Comparison of ENCODE assay signal across 13 cellular contexts in genomic region chr14:72787841-72788240, GRCh38.
"Had no signal": no experiment of that assay in that cellular context is flagged by ENCODE, and none has a peak within 500 bp of the region (broad histone marks: within the 10 kb centered on the region; RNA-seq: fewer than 3 reads in every experiment).

No MANE protein-coding gene starts in this region.

- H3K4me1 ChIP-seq: SJSA1, transverse colon had no signal

- H3K27ac ChIP-seq: ascending aorta, hepatocyte, ovary, sigmoid colon, SJSA1, spleen, transverse colon had no signal

- H3K9me3 Mint-ChIP-seq: activated CD4-positive, alpha-beta T cell treated with anti-CD3 and anti-CD28 coated beads, Interleukin-2, amount 10 ng/mL, durations not matched to agents 7 days and 5 days; activated naive CD8-positive, alpha-beta T cell treated with anti-CD3 and anti-CD28 coated beads, Interleukin-2, amount 50 U/mL, for 24 hours had no signal

- H3K4me2 ChIP-seq: hepatocyte had no signal

- H3K9me3 ChIP-seq: ascending aorta, ovary, sigmoid colon, SJSA1, spleen, transverse colon had no signal

- H2AFZ ChIP-seq: hepatocyte had no signal

- H3K4me3 ChIP-seq: ascending aorta, dorsolateral prefrontal cortex, hepatocyte, ovary, sigmoid colon, SJSA1, spleen, transverse colon had no signal

- H3K27me3 Mint-ChIP-seq: activated CD4-positive, alpha-beta T cell treated with anti-CD3 and anti-CD28 coated beads, Interleukin-2, amount 10 ng/mL, durations not matched to agents 7 days and 5 days; activated naive CD8-positive, alpha-beta T cell treated with anti-CD3 and anti-CD28 coated beads, Interleukin-2, amount 50 U/mL, for 24 hours had no signal

- H3K36me3 ChIP-seq: ascending aorta, ovary, sigmoid colon, SJSA1, spleen, transverse colon had no signal

- H3K79me2 ChIP-seq: hepatocyte had no signal

- ATAC-seq: activated naive CD8-positive, alpha-beta T cell treated with anti-CD3 and anti-CD28 coated beads, Interleukin-2, amount 50 U/mL, for 24 hours had no signal

- H3K27ac Mint-ChIP-seq: activated CD4-positive, alpha-beta T cell treated with anti-CD3 and anti-CD28 coated beads, Interleukin-2, amount 10 ng/mL, durations not matched to agents 7 days and 5 days; activated naive CD8-positive, alpha-beta T cell treated with anti-CD3 and anti-CD28 coated beads, Interleukin-2, amount 50 U/mL, for 24 hours had no signal

- H3K27me3 ChIP-seq: ascending aorta, dorsolateral prefrontal cortex, hepatocyte, ovary, sigmoid colon, SJSA1, spleen, transverse colon had no signal

- DNase-seq: activated CD4-positive, alpha-beta T cell treated with anti-CD3 and anti-CD28 coated beads, Interleukin-2, amount 10 ng/mL, durations not matched to agents 7 days and 5 days; activated CD4-positive, CD25-positive, alpha-beta regulatory T cell; activated gamma-delta T cell treated with Interleukin-2 at 50 U/mL for 16 hours; activated naive CD8-positive, alpha-beta T cell treated with anti-CD3 and anti-CD28 coated beads, Interleukin-2, amount 50 U/mL, for 24 hours; dorsolateral prefrontal cortex; mammary epithelial cell; sigmoid colon; spleen; transverse colon had no signal

- H3K4me3 Mint-ChIP-seq: activated CD4-positive, alpha-beta T cell treated with anti-CD3 and anti-CD28 coated beads, Interleukin-2, amount 10 ng/mL, durations not matched to agents 7 days and 5 days; activated naive CD8-positive, alpha-beta T cell treated with anti-CD3 and anti-CD28 coated beads, Interleukin-2, amount 50 U/mL, for 24 hours had no signal
